12 cellular contexts compared by ENCODE assay signal in the genomic region with DNA sequence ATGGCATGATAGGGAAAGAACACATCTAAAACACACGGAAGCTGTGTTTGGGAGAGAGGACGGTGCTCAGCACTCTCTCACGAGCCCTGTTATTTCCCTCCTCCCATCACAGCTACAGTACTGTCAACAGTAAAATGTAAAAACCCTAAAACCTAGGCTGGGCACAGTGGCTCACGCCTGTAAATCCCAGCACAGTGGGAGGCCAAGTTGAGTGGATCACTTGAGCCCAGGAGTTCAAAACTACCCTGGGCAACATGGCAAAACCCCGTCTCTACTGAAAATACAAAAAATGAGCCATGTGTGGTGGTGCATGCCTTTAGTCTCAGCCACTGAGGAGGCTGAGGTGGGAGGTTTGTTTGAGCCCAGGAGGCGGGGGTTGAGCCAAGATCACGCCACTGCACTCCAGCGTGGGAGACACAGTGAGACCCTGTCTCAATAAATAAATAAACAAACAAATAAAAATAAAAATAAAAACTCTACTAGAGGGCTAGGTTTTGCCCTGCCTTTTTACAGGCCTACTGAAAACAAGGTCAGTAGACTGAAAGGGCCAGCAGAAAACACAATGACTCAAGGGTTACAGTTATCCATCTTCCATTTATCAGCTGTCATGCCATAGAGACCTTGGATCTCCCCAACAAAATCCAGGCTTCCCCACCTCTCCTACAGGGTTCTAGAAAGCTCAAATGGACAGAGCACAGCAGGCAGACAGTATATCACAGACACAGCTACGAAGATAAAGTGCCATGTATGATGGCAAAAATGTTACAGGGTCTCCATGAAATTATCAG. TPM values are rescaled to one million over a fixed set of nuclear protein-coding genes. Genes with fewer than 3 reads are reported as not detected.
DNase-seq lines count a peak whose midpoint lies in the region; ATAC-seq and TF ChIP-seq lines count a peak whose summit lies in the region.
"Had no signal": no experiment of that assay in that cellular context is flagged by ENCODE, and none has a peak within 500 bp of the region (broad histone marks: within the 10 kb centered on the region; RNA-seq: fewer than 3 reads in every experiment).

No MANE protein-coding gene starts in this region.

- peaks cover 85% of the 10 kb centered on the region for H4K20me1 ChIP-seq in GM23338 (replicated peaks; ENCODE audit: insufficient read depth)

- H3K36me3 ChIP-seq in GM23338 (ENCODE audit: insufficient read depth) = no peaks in the 10 kb centered on the region
- H3K36me3 ChIP-seq: gastroesophageal sphincter had no signal

- H3K9me3 Mint-ChIP-seq in GM23338 (no peaks in the 10 kb centered on the region), nephron progenitor cell (no peaks in the 10 kb centered on the region)
- H3K9me3 Mint-ChIP-seq in central memory CD8-positive, alpha-beta T cell = no peaks in the 10 kb centered on the region

- no peak overlapping the region for H3K4me3 Mint-ChIP-seq in GM23338
- H3K4me3 Mint-ChIP-seq in central memory CD8-positive, alpha-beta T cell = no peak overlapping the region
- H3K4me3 Mint-ChIP-seq in nephron progenitor cell = no peak overlapping the region

- CTCF ChIA-PET in RWPE1 (lab: Yijun Ruan, JAX) = no interaction called here

- peak; percentile 39 for ATAC-seq in GM23338
- no peak for ATAC-seq in central memory CD8-positive, alpha-beta T cell (replicated peaks; ENCODE audit: extremely low read depth, poor library complexity, severe bottlenecking)
- ATAC-seq in GM18870 (IDR thresholded peaks at IDR 0.05; ENCODE audit: unreplicated experiment) = no peak
- ATAC-seq in GM18858 (IDR thresholded peaks at IDR 0.05; ENCODE audit: unreplicated experiment) = no peak
- ATAC-seq: gastroesophageal sphincter had no signal

- H3K4me1 ChIP-seq in GM23338 (ENCODE audit: insufficient read depth) = peaks cover 74% of the 10 kb centered on the region

- no peak overlapping the region for H2AFZ ChIP-seq in GM23338

- no peaks in the 10 kb centered on the region for H3K27me3 ChIP-seq in GM23338 (ENCODE audit: insufficient read depth)
- H3K27me3 ChIP-seq: BLaER1 treated with 17β-estradiol and CSF1 and Interleukin-3, amounts not matched to agents 10 nM and 100 nM; gastroesophageal sphincter had no signal

- peaks cover 15% of the 10 kb centered on the region; the same call in 2 of the 3 replicates for H3K36me3 Mint-ChIP-seq in GM23338 (ENCODE audit: low read depth)
- peaks cover 16% of the 10 kb centered on the region for H3K36me3 Mint-ChIP-seq in central memory CD8-positive, alpha-beta T cell (ENCODE audit: insufficient read depth)
- H3K36me3 Mint-ChIP-seq in nephron progenitor cell (ENCODE audit: low read depth) = no peaks in the 10 kb centered on the region

- DNase-seq in GM23338 (ENCODE audit: low spot score) (no peak), RWPE1 (ENCODE audit: low spot score) (no peak), nephron progenitor cell (no peak), DMS53 treated with DMSO at 0.1 percent for 48 hours (lab: John Stamatoyannopoulos, UW; ENCODE audit: unreplicated experiment) (no peak)
- no peak for DNase-seq in central memory CD8-positive, alpha-beta T cell (ENCODE audit: low spot score in 2 of 2)
- DNase-seq: activated CD4-positive, alpha-beta T cell treated with anti-CD3 and anti-CD28 coated beads for 1 hour; activated gamma-delta T cell treated with Interleukin-2 at 50 U/mL for 16 hours; NCI-H1092 had no signal

- no peak overlapping the region for H3K27ac Mint-ChIP-seq in GM23338
- H3K27ac Mint-ChIP-seq in central memory CD8-positive, alpha-beta T cell (ENCODE audit: low read depth) = peak overlapping the region; percentile 47
- peak overlapping the region; percentile 41 for H3K27ac Mint-ChIP-seq in nephron progenitor cell

- no peaks in the 10 kb centered on the region for H3K9me2 ChIP-seq in GM23338 (ENCODE audit: insufficient read depth)

- H3K27me3 Mint-ChIP-seq in GM23338 (ENCODE audit: insufficient read depth, low read depth, poor library complexity) = peaks cover 2% of the 10 kb centered on the region
- H3K27me3 Mint-ChIP-seq in central memory CD8-positive, alpha-beta T cell = no peaks in the 10 kb centered on the region
- H3K27me3 Mint-ChIP-seq in nephron progenitor cell (ENCODE audit: low read depth, poor library complexity) = peaks cover 3% of the 10 kb centered on the region

- TF ChIP-seq CTCF in GM23338 (conservative IDR thresholded peaks at IDR 0.05; ENCODE audit: low read depth in 2 of 2) = no peak
- no peak for TF ChIP-seq CTCF in RWPE1 (conservative IDR thresholded peaks at IDR 0.05; ENCODE audit: low read depth)
- no peak for TF ChIP-seq CTCF in nephron progenitor cell (IDR thresholded peaks at IDR 0.05)

- peaks cover 9% of the 10 kb centered on the region; the same call in 1 of the 2 replicates for H3F3A ChIP-seq in GM23338 (replicated peaks; ENCODE audit: low read depth)

- H3K79me2 ChIP-seq in GM23338 (replicated peaks; ENCODE audit: insufficient read depth) = peaks cover 100% of the 10 kb centered on the region

- H3K4me3 ChIP-seq in GM23338 = no peak overlapping the region
- H3K4me3 ChIP-seq: BLaER1 treated with 17β-estradiol and CSF1 and Interleukin-3, amounts not matched to agents 10 nM and 100 nM; gastroesophageal sphincter had no signal

- H3K4me2 ChIP-seq in GM23338 = 0 out of 2 replicates have a peak overlapping the region, but pooled peaks have one; percentile 21

- H3K27ac ChIP-seq in GM23338 (ENCODE audit: low read depth) (0 out of 2 replicates have a peak overlapping the region, but pooled peaks have one; percentile 45), RWPE1 (peak overlapping the region; percentile 60)

- H3K4me1 Mint-ChIP-seq in GM23338 = peaks cover 78% of the 10 kb centered on the region
- H3K4me1 Mint-ChIP-seq in central memory CD8-positive, alpha-beta T cell = peaks cover 76% of the 10 kb centered on the region
- H3K4me1 Mint-ChIP-seq in nephron progenitor cell = peaks cover 56% of the 10 kb centered on the region

- POLR2A ChIA-PET in RWPE1 (lab: Yijun Ruan, JAX; ENCODE audit: low non-redundant PET) = no interaction called here

TF ChIP-seq in GM23338, 12 proteins besides CTCF, POLR2A, EP300 and RAD21 (continues in another document):
- TF ChIP-seq, protein P1, sequence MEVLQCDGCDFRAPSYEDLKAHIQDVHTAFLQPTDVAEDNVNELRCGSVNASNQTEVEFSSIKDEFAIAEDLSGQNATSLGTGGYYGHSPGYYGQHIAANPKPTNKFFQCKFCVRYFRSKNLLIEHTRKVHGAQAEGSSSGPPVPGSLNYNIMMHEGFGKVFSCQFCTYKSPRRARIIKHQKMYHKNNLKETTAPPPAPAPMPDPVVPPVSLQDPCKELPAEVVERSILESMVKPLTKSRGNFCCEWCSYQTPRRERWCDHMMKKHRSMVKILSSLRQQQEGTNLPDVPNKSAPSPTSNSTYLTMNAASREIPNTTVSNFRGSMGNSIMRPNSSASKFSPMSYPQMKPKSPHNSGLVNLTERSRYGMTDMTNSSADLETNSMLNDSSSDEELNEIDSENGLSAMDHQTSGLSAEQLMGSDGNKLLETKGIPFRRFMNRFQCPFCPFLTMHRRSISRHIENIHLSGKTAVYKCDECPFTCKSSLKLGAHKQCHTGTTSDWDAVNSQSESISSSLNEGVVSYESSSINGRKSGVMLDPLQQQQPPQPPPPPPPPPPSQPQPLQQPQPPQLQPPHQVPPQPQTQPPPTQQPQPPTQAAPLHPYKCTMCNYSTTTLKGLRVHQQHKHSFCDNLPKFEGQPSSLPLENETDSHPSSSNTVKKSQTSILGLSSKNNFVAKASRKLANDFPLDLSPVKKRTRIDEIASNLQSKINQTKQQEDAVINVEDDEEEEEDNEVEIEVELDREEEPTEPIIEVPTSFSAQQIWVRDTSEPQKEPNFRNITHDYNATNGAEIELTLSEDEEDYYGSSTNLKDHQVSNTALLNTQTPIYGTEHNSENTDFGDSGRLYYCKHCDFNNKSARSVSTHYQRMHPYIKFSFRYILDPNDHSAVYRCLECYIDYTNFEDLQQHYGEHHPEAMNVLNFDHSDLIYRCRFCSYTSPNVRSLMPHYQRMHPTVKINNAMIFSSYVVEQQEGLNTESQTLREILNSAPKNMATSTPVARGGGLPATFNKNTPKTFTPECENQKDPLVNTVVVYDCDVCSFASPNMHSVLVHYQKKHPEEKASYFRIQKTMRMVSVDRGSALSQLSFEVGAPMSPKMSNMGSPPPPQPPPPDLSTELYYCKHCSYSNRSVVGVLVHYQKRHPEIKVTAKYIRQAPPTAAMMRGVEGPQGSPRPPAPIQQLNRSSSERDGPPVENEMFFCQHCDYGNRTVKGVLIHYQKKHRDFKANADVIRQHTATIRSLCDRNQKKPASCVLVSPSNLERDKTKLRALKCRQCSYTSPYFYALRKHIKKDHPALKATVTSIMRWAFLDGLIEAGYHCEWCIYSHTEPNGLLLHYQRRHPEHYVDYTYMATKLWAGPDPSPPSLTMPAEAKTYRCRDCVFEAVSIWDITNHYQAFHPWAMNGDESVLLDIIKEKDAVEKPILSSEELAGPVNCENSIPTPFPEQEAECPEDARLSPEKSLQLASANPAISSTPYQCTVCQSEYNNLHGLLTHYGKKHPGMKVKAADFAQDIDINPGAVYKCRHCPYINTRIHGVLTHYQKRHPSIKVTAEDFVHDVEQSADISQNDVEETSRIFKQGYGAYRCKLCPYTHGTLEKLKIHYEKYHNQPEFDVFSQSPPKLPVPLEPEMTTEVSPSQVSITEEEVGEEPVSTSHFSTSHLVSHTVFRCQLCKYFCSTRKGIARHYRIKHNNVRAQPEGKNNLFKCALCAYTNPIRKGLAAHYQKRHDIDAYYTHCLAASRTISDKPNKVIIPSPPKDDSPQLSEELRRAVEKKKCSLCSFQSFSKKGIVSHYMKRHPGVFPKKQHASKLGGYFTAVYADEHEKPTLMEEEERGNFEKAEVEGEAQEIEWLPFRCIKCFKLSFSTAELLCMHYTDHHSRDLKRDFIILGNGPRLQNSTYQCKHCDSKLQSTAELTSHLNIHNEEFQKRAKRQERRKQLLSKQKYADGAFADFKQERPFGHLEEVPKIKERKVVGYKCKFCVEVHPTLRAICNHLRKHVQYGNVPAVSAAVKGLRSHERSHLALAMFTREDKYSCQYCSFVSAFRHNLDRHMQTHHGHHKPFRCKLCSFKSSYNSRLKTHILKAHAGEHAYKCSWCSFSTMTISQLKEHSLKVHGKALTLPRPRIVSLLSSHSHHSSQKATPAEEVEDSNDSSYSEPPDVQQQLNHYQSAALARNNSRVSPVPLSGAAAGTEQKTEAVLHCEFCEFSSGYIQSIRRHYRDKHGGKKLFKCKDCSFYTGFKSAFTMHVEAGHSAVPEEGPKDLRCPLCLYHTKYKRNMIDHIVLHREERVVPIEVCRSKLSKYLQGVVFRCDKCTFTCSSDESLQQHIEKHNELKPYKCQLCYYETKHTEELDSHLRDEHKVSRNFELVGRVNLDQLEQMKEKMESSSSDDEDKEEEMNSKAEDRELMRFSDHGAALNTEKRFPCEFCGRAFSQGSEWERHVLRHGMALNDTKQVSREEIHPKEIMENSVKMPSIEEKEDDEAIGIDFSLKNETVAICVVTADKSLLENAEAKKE (CRISPR knock-in tag; IDR thresholded peaks at IDR 0.05) = no peak
- TF ChIP-seq EZH2 (IDR thresholded peaks at IDR 0.05; ENCODE audit: low read depth, unreplicated experiment) = no peak

RNA-seq across cellular contexts. Expression of gene FOXO1, which starts 54.6 kb away (rescaled TPM):
- 66.2 and 68.0 TPM in 2 replicates for total RNA-seq in GM23338 (2014; rRNA removed; shearing (Covaris generic))
- polyA plus RNA-seq in GM23338 (2016; fragmentation: Nextera tagmentation; extraction: Ambion mirVana) = 32.1 and 32.4 TPM in 2 replicates
